Comparison of ENCODE assay signal across 1 cellular context in the genomic region with DNA sequence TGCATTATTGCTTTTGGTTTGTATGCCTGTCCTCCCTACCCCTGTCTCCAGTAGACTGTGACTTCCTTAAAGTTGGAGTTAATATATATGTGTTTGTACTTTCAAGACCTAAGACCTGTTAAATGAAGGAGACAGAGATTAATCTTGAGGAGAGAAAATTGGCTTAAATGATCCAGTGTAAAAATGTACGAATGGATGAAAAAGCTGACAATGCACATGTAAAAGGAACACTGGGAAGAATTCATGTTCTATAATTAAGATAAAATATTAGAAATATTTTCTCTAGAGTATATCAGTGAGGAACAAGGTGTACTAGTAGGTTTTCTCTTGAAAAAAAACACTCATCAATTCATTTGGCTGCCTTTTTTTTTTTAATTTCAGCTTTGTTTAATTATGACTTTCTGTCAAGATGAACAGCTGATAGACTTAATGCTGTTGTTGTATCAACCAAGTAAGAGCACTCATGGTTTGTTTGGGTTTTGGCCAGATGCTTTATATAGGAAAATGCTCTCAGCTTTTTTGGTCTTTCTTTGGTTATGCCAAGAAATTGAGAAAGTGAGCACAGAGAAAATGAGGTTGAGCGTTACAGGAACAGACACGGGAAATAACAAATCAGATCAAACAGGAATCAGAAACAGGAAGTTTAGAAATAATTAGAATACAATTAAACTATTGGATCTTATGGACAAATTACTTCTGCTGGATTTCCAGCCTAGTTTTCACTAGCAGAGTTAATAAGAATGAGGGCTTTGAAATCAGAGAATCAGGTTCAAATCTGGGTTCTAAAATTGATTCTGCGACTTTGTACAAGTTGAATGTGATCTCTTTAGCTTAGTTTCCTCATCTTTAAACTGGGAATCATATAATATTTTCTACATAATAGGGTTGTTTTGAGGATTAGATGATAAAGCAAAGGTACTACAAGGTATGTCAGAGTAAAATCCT.
TF ChIP-seq lines count a peak whose summit lies in the region.

No MANE protein-coding gene starts in this region.

TF ChIP-seq in endothelial cell of umbilical vein, 7 proteins besides CTCF, POLR2A, EP300 and RAD21:
- TF ChIP-seq MYC (IDR thresholded peaks at IDR 0.05; ENCODE audit: low read depth, low read length) (no peak), JUN (IDR thresholded peaks at IDR 0.05; ENCODE audit: borderline replicate concordance, insufficient read depth, insufficient read length, low read depth) (no peak)
